ENCODE assay signal across 8 cellular contexts in the genomic region with DNA sequence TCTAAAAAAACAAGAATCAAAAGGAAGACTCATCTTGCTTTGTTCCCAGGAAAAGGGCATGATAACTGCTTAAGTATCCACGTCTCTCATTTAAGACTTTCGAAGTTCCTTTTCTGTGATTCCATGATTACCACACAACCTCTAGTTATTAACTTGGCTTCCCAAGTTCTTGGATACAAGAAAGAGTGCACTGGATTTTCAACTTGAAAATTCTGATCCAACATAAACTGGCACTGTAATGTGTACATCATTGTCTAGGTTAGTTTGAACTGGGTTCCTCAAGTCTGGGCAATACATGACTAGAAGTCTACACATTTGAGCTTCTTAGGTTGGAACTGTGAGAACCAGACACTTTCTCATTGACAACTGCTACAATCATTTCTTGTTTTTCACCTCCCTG. TPM values are rescaled to one million over a fixed set of nuclear protein-coding genes. Genes with fewer than 3 reads are reported as not detected.
DNase-seq lines count a peak whose midpoint lies in the region; ATAC-seq and TF ChIP-seq lines count a peak whose summit lies in the region.

No MANE protein-coding gene starts in this region.

- peaks cover 15% of the 10 kb centered on the region for H3K4me1 ChIP-seq in foreskin keratinocyte
- H3K4me1 ChIP-seq in stomach smooth muscle (ENCODE audit: control insufficient read depth, insufficient read depth, low read length), result peaks cover 14% of the 10 kb centered on the region
- H3K4me1 ChIP-seq in mucosa of descending colon (ENCODE audit: low read depth), result peaks cover 40% of the 10 kb centered on the region

- no peak for ATAC-seq in activated CD8-positive, alpha-beta memory T cell treated with anti-CD3 and anti-CD28 coated beads, Interleukin-2, amount 10 ng/mL, durations not matched to agents 7 days and 5 days
- no peak for ATAC-seq in foreskin keratinocyte
- ATAC-seq in mucosa of descending colon, result no peak
- no peak for ATAC-seq in GM21825 (IDR thresholded peaks at IDR 0.05; ENCODE audit: unreplicated experiment)

- H3K4me1 Mint-ChIP-seq in activated CD8-positive, alpha-beta memory T cell treated with anti-CD3 and anti-CD28 coated beads, Interleukin-2, amount 10 ng/mL, durations not matched to agents 7 days and 5 days, result peaks cover 47% of the 10 kb centered on the region

- no peak for DNase-seq in activated CD8-positive, alpha-beta memory T cell treated with anti-CD3 and anti-CD28 coated beads, Interleukin-2, amount 10 ng/mL, durations not matched to agents 7 days and 5 days
- no peak for DNase-seq in activated CD8-positive, alpha-beta memory T cell treated with anti-CD3 and anti-CD28 coated beads for 24 hours
- peak; percentile 18 for DNase-seq in SK-MEL-5 (ENCODE audit: low read depth, low spot score)
- peak in 1 of 2 donors; percentile 13 for DNase-seq in foreskin keratinocyte
- DNase-seq in HuH-7.5 (ENCODE audit: low spot score), result no peak
- DNase-seq in mucosa of descending colon, result no peak

- H3K27ac Mint-ChIP-seq in activated CD8-positive, alpha-beta memory T cell treated with anti-CD3 and anti-CD28 coated beads, Interleukin-2, amount 10 ng/mL, durations not matched to agents 7 days and 5 days, result peak overlapping the region; percentile 76

- H3K36me3 Mint-ChIP-seq in activated CD8-positive, alpha-beta memory T cell treated with anti-CD3 and anti-CD28 coated beads, Interleukin-2, amount 10 ng/mL, durations not matched to agents 7 days and 5 days, result peaks cover 7% of the 10 kb centered on the region

- H3K9ac ChIP-seq in stomach smooth muscle (ENCODE audit: low read length in 2 of 2), result no peak overlapping the region

- no peaks in the 10 kb centered on the region for H3K27me3 Mint-ChIP-seq in activated CD8-positive, alpha-beta memory T cell treated with anti-CD3 and anti-CD28 coated beads, Interleukin-2, amount 10 ng/mL, durations not matched to agents 7 days and 5 days

- intact Hi-C loops in mucosa of descending colon (cut with DNase I, micrococcal nuclease), result no loop called here

- H3K9me3 ChIP-seq in stomach smooth muscle (ENCODE audit: control insufficient read depth in 2 of 2, low read length in 2 of 2) (no peaks in the 10 kb centered on the region), mucosa of descending colon (no peaks in the 10 kb centered on the region)

- CTCF ChIA-PET in activated CD8-positive, alpha-beta memory T cell treated with anti-CD3 and anti-CD28 coated beads, Interleukin-2, amount 10 ng/mL, durations not matched to agents 7 days and 5 days (lab: Charles Lee), result interaction anchor here (1.2 to 1.4 kb wide), 2 partner anchors 63 to 292 kb away, joined by 3 read pairs; a partner anchor contains a TSS

- no peak for TF ChIP-seq CTCF in foreskin keratinocyte (conservative IDR thresholded peaks at IDR 0.05)
- no peak for TF ChIP-seq CTCF in mucosa of descending colon (IDR thresholded peaks at IDR 0.05)

- H3K36me3 ChIP-seq in stomach smooth muscle (ENCODE audit: control insufficient read depth in 2 of 2, insufficient read depth in 2 of 2, low read length in 2 of 2) (no peaks in the 10 kb centered on the region), mucosa of descending colon (ENCODE audit: low read depth) (peaks cover 5% of the 10 kb centered on the region)

- H3K27ac ChIP-seq in foreskin keratinocyte (peak overlapping the region; percentile 18), stomach smooth muscle (ENCODE audit: low read length) (no peak overlapping the region)

- H3K4me3 ChIP-seq in stomach smooth muscle (ENCODE audit: low read length in 2 of 2), result peak overlapping the region; percentile 97 to 99
- H3K4me3 ChIP-seq in mucosa of descending colon, result no peak overlapping the region

- H3K9me3 Mint-ChIP-seq in activated CD8-positive, alpha-beta memory T cell treated with anti-CD3 and anti-CD28 coated beads, Interleukin-2, amount 10 ng/mL, durations not matched to agents 7 days and 5 days (ENCODE audit: low read depth), result no peaks in the 10 kb centered on the region

- in situ Hi-C loops in SK-MEL-5 (cut with HindIII; ENCODE audit: low pct_unique_long_range_greater_than_20kb, low sequenced_read_pairs), result no loop called here

- H3K4me3 Mint-ChIP-seq in activated CD8-positive, alpha-beta memory T cell treated with anti-CD3 and anti-CD28 coated beads, Interleukin-2, amount 10 ng/mL, durations not matched to agents 7 days and 5 days, result no peak overlapping the region

- H3K27me3 ChIP-seq in foreskin keratinocyte (no peaks in the 10 kb centered on the region), stomach smooth muscle (ENCODE audit: control insufficient read depth in 1 of 2, insufficient read depth in 2 of 2, low read length in 2 of 2) (no peaks in the 10 kb centered on the region)

RNA-seq across cellular contexts. Expression of a gene that starts 1.6 kb away (rescaled TPM):
- 10 to 100 TPM; 12.1 to 14.0 TPM for total RNA-seq in activated CD8-positive, alpha-beta memory T cell treated with anti-CD3 and anti-CD28 coated beads, Interleukin-2, amount 10 ng/mL, durations not matched to agents 7 days and 5 days
- 6.7 and 8.6 TPM in 2 replicates for total RNA-seq in SK-MEL-5 (2014; rRNA removed; shearing (Covaris generic))
- 4.3 and 5.1 TPM in 2 replicates for polyA plus RNA-seq in SK-MEL-5 (2015; cell fraction: cytosol; rRNA removed)
- 5.9 and 10.6 TPM in 2 replicates for polyA plus RNA-seq in SK-MEL-5 (2015; cell fraction: nucleus; rRNA removed)
- 5.4 and 6.4 TPM in 2 replicates for total RNA-seq in foreskin keratinocyte
- polyA plus RNA-seq in foreskin keratinocyte, result 1.2 and 1.4 TPM in 2 replicates
- 10 to 100 TPM; 16.1 to 19.5 (median 19.3) TPM for total RNA-seq in mucosa of descending colon

RNA-seq across cellular contexts. Expression of a gene that starts 1.8 kb away (rescaled TPM):
- 10 to 100 TPM in 1 of 2 experiments, 1 to 10 TPM in 1; 8.2 to 10.7 TPM for total RNA-seq in activated CD8-positive, alpha-beta memory T cell treated with anti-CD3 and anti-CD28 coated beads, Interleukin-2, amount 10 ng/mL, durations not matched to agents 7 days and 5 days
- total RNA-seq in SK-MEL-5 (2014; rRNA removed; shearing (Covaris generic)), result 17.1 and 19.1 TPM in 2 replicates
- 5.8 and 13.7 TPM in 2 replicates for polyA plus RNA-seq in SK-MEL-5 (2015; cell fraction: cytosol; rRNA removed)
- polyA plus RNA-seq in SK-MEL-5 (2015; cell fraction: nucleus; rRNA removed), result 20.9 and 22.4 TPM in 2 replicates
- total RNA-seq in foreskin keratinocyte (6.9 and 7.4 TPM in 2 replicates), mucosa of descending colon (10 to 100 TPM; 13.2 to 17.0 (median 14.8) TPM)
- 1.7 and 2.4 TPM in 2 replicates for polyA plus RNA-seq in foreskin keratinocyte
